ENCODE assay signal across 11 cellular contexts in genomic region chr3:194867270-194867983, GRCh38.
DNase-seq lines count a peak whose midpoint lies in the region; ATAC-seq and TF ChIP-seq lines count a peak whose summit lies in the region.
"Had no signal": no experiment of that assay in that cellular context is flagged by ENCODE, and none has a peak within 500 bp of the region (broad histone marks: within the 10 kb centered on the region; RNA-seq: fewer than 3 reads in every experiment).

No MANE protein-coding gene starts in this region.

- H3K27me3 ChIP-seq in heart right ventricle (no peaks in the 10 kb centered on the region), spleen (replicated peaks in 1 of 7) (no peaks in the 10 kb centered on the region)

- H3K9me3 ChIP-seq in heart right ventricle (peaks cover 0 to 8% (median 0%) of the 10 kb centered on the region in 11 donors), spleen (peaks cover 0 to 7% (median 0%) of the 10 kb centered on the region in 8 donors)

- no peaks in the 10 kb centered on the region for H3K36me3 ChIP-seq in heart right ventricle
- no peaks in the 10 kb centered on the region for H3K36me3 ChIP-seq in spleen

- WGBS in heart right ventricle, 2 donors = 20 to 34% methylated on average over 13 of the region's 13 CpGs
- 24 to 54% (median 32%) methylated on average over 13 of the region's 13 CpGs for WGBS in spleen, 5 donors

- intact Hi-C loops in heart right ventricle (cut with DNase I) (loop anchor here in 6 of 10 donors (5.0 to 10.0 kb wide), 5 partner anchors 65 to 180 kb away; partner anchors contain the start of gene FAM43A (in 2 of the 6)), spleen (cut with DNase I; ENCODE audit: low total_unique reads) (no loop called here)

- TF ChIP-seq CTCF in heart right ventricle (IDR thresholded peaks at IDR 0.05) (no peak), spleen (IDR thresholded peaks at IDR 0.05 in 8 of 11, conservative IDR thresholded peaks at IDR 0.05 in 3 of 11) (peak in 1 of 11 experiments; percentile 4)

- peaks cover 20 to 68% (median 62%) of the 10 kb centered on the region in 9 donors for H3K4me1 ChIP-seq in heart right ventricle
- H3K4me1 ChIP-seq in spleen = peaks cover 5 to 47% (median 23%) of the 10 kb centered on the region in 6 donors

- H3K4me3 ChIP-seq in heart right ventricle (peak overlapping the region in 4 of 10 donors; percentile 3 to 29 (median 8)), spleen (peak overlapping the region in 1 of 8 donors; percentile 1)
- H3K4me3 ChIP-seq: SK-N-MC had no signal

- peak; percentile 18 to 74 (median 53) for ATAC-seq in heart right ventricle

- no peak for TF ChIP-seq POLR2A in spleen (IDR thresholded peaks at IDR 0.05)

- DNase-seq in DMS53 (lab: John Stamatoyannopoulos, UW) (peak; percentile 7), DMS53 treated with DMSO at 0.1 percent for 48 hours (lab: John Stamatoyannopoulos, UW; ENCODE audit: unreplicated experiment) (no peak), SW480 (ENCODE audit: low spot score) (peak; percentile 8), heart right ventricle (peak; percentile 46 to 70), spleen (peak; percentile 81), HuH-7 (ENCODE audit: low spot score) (no peak), DMS79 treated with DMSO at 0.1 percent for 48 hours (lab: John Stamatoyannopoulos, UW) (no peak)
- DNase-seq in activated CD4-positive, alpha-beta T cell treated with anti-CD3 and anti-CD28 coated beads for 4 hours = no peak
- DNase-seq: activated CD4-positive, alpha-beta T cell treated with anti-CD3 and anti-CD28 coated beads, Interleukin-2, amount 10 ng/mL, durations not matched to agents 7 days and 5 days; activated naive CD4-positive, alpha-beta T cell treated with Interleukin-2 at 50 U/mL for 16 hours had no signal

- H3K27ac ChIP-seq in heart right ventricle (peak overlapping the region; percentile 39 to 81 (median 70)), spleen (peak overlapping the region in 7 of 8 donors; percentile 62 to 87 (median 74))
- H3K27ac ChIP-seq: SK-N-MC had no signal

Comparison
In these comparisons a context has a peak if more than half of its experiments do, and no peak if none do; other contexts are left out.
1. DNase-seq: peak in DMS53 (single experiment), SW480 (single experiment), heart right ventricle (2 of 2) and spleen (single experiment); none in DMS53 treated with DMSO at 0.1 percent for 48 hours (single experiment), activated CD4-positive, alpha-beta T cell treated with anti-CD3 and anti-CD28 coated beads for 4 hours (0 of 2), HuH-7 (single experiment) and DMS79 treated with DMSO at 0.1 percent for 48 hours (single experiment).